In genomic region chr17:40173091-40173777, GRCh38 we compare ENCODE assay signal across 1 cellular context.
TF ChIP-seq lines count a peak whose summit lies in the region.

No MANE protein-coding gene starts in this region.

TF ChIP-seq in liver, 16 proteins besides CTCF, POLR2A, EP300 and RAD21 (continued from another document):
- TF ChIP-seq REST (IDR thresholded peaks at IDR 0.05) (no peak), EGR1 (IDR thresholded peaks at IDR 0.05; ENCODE audit: low read depth in 2 of 2) (peak in 1 of 2 donors; percentile 36), HNF4A (conservative IDR thresholded peaks at IDR 0.05) (peak; percentile 59 to 87), TAF1 (conservative IDR thresholded peaks at IDR 0.05) (no peak), FOXA2 (IDR thresholded peaks at IDR 0.05) (peak; percentile 5), JUND (IDR thresholded peaks at IDR 0.05) (peak in 1 of 2 donors; percentile 69), MAX (IDR thresholded peaks at IDR 0.05) (peak; percentile 79), ZBTB33 (IDR thresholded peaks at IDR 0.05) (no peak), SP1 (IDR thresholded peaks at IDR 0.05) (peak; percentile 10)
